26 cellular contexts compared by ENCODE assay signal in genomic region chr1:93668121-93668520, GRCh38. TPM values are rescaled to one million over a fixed set of nuclear protein-coding genes. Genes with fewer than 3 reads are reported as not detected.
DNase-seq lines count a peak whose midpoint lies in the region; ATAC-seq, FAIRE-seq and TF ChIP-seq lines count a peak whose summit lies in the region.
"Had no signal": no experiment of that assay in that cellular context is flagged by ENCODE, and none has a peak within 500 bp of the region (broad histone marks: within the 10 kb centered on the region; RNA-seq: fewer than 3 reads in every experiment).

No MANE protein-coding gene starts in this region.

- H3K27ac ChIP-seq in A549 (peak overlapping the region; percentile 94 to 95; a peak in 5 of 6 replicates), RWPE1 (peak overlapping the region; percentile 57), psoas muscle (no peak overlapping the region)
- H3K27ac ChIP-seq in CD4-positive, alpha-beta memory T cell (ENCODE audit: low read depth, low read length) = no peak overlapping the region
- H3K27ac ChIP-seq: uterus had no signal

- H3K4me2 ChIP-seq in A549 = peak overlapping the region; percentile 85; the same call in 2 of the 3 replicates
- H3K4me2 ChIP-seq: GM23338 had no signal

- ATAC-seq in A549 = no peak
- ATAC-seq in psoas muscle = no peak
- ATAC-seq: activated CD8-positive, alpha-beta T cell treated with anti-CD3 and anti-CD28 coated beads for 36 hours; esophagus mucosa; GM23338; left lung; mucosa of descending colon had no signal

- no peaks in the 10 kb centered on the region for H3K27me3 Mint-ChIP-seq in neural crest cell (ENCODE audit: low read depth)
- H3K27me3 Mint-ChIP-seq in CD4-positive, alpha-beta memory T cell = peaks cover 0 to 2% of the 10 kb centered on the region in 2 donors

- no peaks in the 10 kb centered on the region for H3K36me3 ChIP-seq in CD4-positive, alpha-beta memory T cell (ENCODE audit: insufficient read depth, low read length)
- peaks cover 0 to 5% of the 10 kb centered on the region in 2 donors for H3K36me3 ChIP-seq in psoas muscle (ENCODE audit: insufficient read depth in 1 of 2, low read depth in 1 of 2)
- H3K36me3 ChIP-seq: left lung, uterus had no signal

- no peak for TF ChIP-seq RAD21 in A549 (conservative IDR thresholded peaks at IDR 0.05 in 1 of 2, IDR thresholded peaks at IDR 0.05 in 1 of 2)

- H3K36me3 Mint-ChIP-seq in neural crest cell (ENCODE audit: low read depth) = peaks cover 21% of the 10 kb centered on the region
- no peaks in the 10 kb centered on the region for H3K36me3 Mint-ChIP-seq in CD4-positive, alpha-beta memory T cell
- H3K36me3 Mint-ChIP-seq: activated naive CD4-positive, alpha-beta T cell treated with anti-CD3 and anti-CD28 coated beads, Interleukin-2, amount 10 ng/mL, durations not matched to agents 7 days and 5 days had no signal

- no peak for TF ChIP-seq CTCF in A549 (IDR thresholded peaks at IDR 0.05)
- TF ChIP-seq CTCF in RWPE1 (conservative IDR thresholded peaks at IDR 0.05; ENCODE audit: low read depth) = no peak
- no peak for TF ChIP-seq CTCF in neural crest cell (conservative IDR thresholded peaks at IDR 0.05)
- TF ChIP-seq CTCF in psoas muscle (IDR thresholded peaks at IDR 0.05) = no peak

- peaks cover 76% of the 10 kb centered on the region for H3K4me1 Mint-ChIP-seq in neural crest cell
- H3K4me1 Mint-ChIP-seq in CD4-positive, alpha-beta memory T cell = peaks cover 0 to 1% (median 0%) of the 10 kb centered on the region in 4 donors
- H3K4me1 Mint-ChIP-seq: activated naive CD4-positive, alpha-beta T cell treated with anti-CD3 and anti-CD28 coated beads, Interleukin-2, amount 10 ng/mL, durations not matched to agents 7 days and 5 days; central memory CD8-positive, alpha-beta T cell had no signal

- CTCF ChIA-PET in A549 (lab: Yijun Ruan, JAX) = interaction anchor here (0.9 to 10.7 kb wide), 4 partner anchors 12 to 148 kb away, joined by 3 to 76 read pairs (median 20); partner anchors contain the start of gene BCAR3
- CTCF ChIA-PET in RWPE1 (lab: Yijun Ruan, JAX) = interaction anchor here (0.7 to 1.6 kb wide), 3 partner anchors 18 to 146 kb away, joined by 4 to 7 read pairs (median 4); no protein-coding TSS in a partner anchor
- CTCF ChIA-PET in CD4-positive, alpha-beta memory T cell (lab: Charles Lee; ENCODE audit: partially characterized antibody) = interaction anchor here (0.6 kb wide), 2 partner anchors 36 to 148 kb away, joined by 3 read pairs; no protein-coding TSS in a partner anchor

- H3K4me1 ChIP-seq in A549 (peaks cover 97% of the 10 kb centered on the region), psoas muscle (peaks cover 40% of the 10 kb centered on the region)
- H3K4me1 ChIP-seq in CD4-positive, alpha-beta memory T cell (ENCODE audit: insufficient read depth, low read length) = no peaks in the 10 kb centered on the region
- H3K4me1 ChIP-seq: uterus had no signal

- intact Hi-C loops in CD4-positive, alpha-beta memory T cell (cut with micrococcal nuclease) = no loop called here
- intact Hi-C loops in psoas muscle (cut with DNase I) = loop anchor here in 1 of 2 donors (5.0 kb wide), 1 partner anchor 36 kb away; no protein-coding TSS in a partner anchor

- peak overlapping the region; percentile 18 for H3K4me3 Mint-ChIP-seq in neural crest cell
- H3K4me3 Mint-ChIP-seq in CD4-positive, alpha-beta memory T cell = no peak overlapping the region
- H3K4me3 Mint-ChIP-seq: activated CD8-positive, alpha-beta T cell treated with anti-CD3 and anti-CD28 coated beads for 36 hours; activated naive CD4-positive, alpha-beta T cell treated with anti-CD3 and anti-CD28 coated beads, Interleukin-2, amount 10 ng/mL, durations not matched to agents 7 days and 5 days; central memory CD8-positive, alpha-beta T cell; GM23338 had no signal

- POLR2A ChIA-PET in A549 (lab: Yijun Ruan, JAX) (no interaction called here), RWPE1 (lab: Yijun Ruan, JAX; ENCODE audit: low non-redundant PET) (no interaction called here)
- POLR2A ChIA-PET in CD4-positive, alpha-beta memory T cell (lab: Charles Lee; ENCODE audit: partially characterized antibody) = no interaction called here

- peak overlapping the region; percentile 85 for H3K27ac Mint-ChIP-seq in neural crest cell (ENCODE audit: unreplicated experiment)
- no peak overlapping the region for H3K27ac Mint-ChIP-seq in CD4-positive, alpha-beta memory T cell
- H3K27ac Mint-ChIP-seq: activated CD8-positive, alpha-beta T cell treated with anti-CD3 and anti-CD28 coated beads for 36 hours; activated naive CD4-positive, alpha-beta T cell treated with anti-CD3 and anti-CD28 coated beads, Interleukin-2, amount 10 ng/mL, durations not matched to agents 7 days and 5 days; GM23338 had no signal

- H3K27me3 ChIP-seq in CD4-positive, alpha-beta memory T cell (ENCODE audit: insufficient read depth, low read length) = no peaks in the 10 kb centered on the region
- no peaks in the 10 kb centered on the region for H3K27me3 ChIP-seq in psoas muscle (ENCODE audit: insufficient read depth in 3 of 3, low read length in 2 of 3)
- H3K27me3 ChIP-seq: dorsolateral prefrontal cortex, left lung, uterus had no signal

- H3K4me3 ChIP-seq in A549 (no peak overlapping the region), psoas muscle (no peak overlapping the region)
- H3K4me3 ChIP-seq in CD4-positive, alpha-beta memory T cell (ENCODE audit: low read length in 2 of 2) = no peak overlapping the region
- H3K4me3 ChIP-seq: dorsolateral prefrontal cortex, GM23338, left lung, mucosa of descending colon, uterus had no signal

- H3K9me3 ChIP-seq in A549 (no peaks in the 10 kb centered on the region), psoas muscle (no peaks in the 10 kb centered on the region)
- H3K9me3 ChIP-seq in CD4-positive, alpha-beta memory T cell (ENCODE audit: control insufficient read depth in 1 of 2, low read length in 2 of 2) = no peaks in the 10 kb centered on the region
- H3K9me3 ChIP-seq: left lung, mucosa of descending colon, uterus had no signal

- no peak for FAIRE-seq in A549 (lab: Jason Lieb, UNC)

- TF ChIP-seq EP300 in A549 (IDR thresholded peaks at IDR 0.05) = no peak

- WGBS in A549 (ENCODE audit: missing lambda C conversion rate) = 94% methylated on average over 5 of the region's 5 CpGs
- WGBS in psoas muscle, 3 donors = 68 to 80% (median 74%) methylated on average over 5 of the region's 5 CpGs

- no peak for TF ChIP-seq POLR2A in A549 (IDR thresholded peaks at IDR 0.05; ENCODE audit: low read length)

- no peaks in the 10 kb centered on the region for H3K9me3 Mint-ChIP-seq in neural crest cell
- no peaks in the 10 kb centered on the region for H3K9me3 Mint-ChIP-seq in CD4-positive, alpha-beta memory T cell
- H3K9me3 Mint-ChIP-seq: activated CD8-positive, alpha-beta T cell treated with anti-CD3 and anti-CD28 coated beads for 36 hours; activated naive CD4-positive, alpha-beta T cell treated with anti-CD3 and anti-CD28 coated beads, Interleukin-2, amount 10 ng/mL, durations not matched to agents 7 days and 5 days; central memory CD8-positive, alpha-beta T cell; GM23338 had no signal

- DNase-seq in A549 (ENCODE audit: low read depth in 1 of 2, low spot score in 1 of 2) (no peak), RWPE1 (ENCODE audit: low spot score) (no peak), fibroblast of peridontal ligament (ENCODE audit: extremely low read depth) (peak; percentile 52), neural crest cell (ENCODE audit: low read depth, low spot score) (no peak), psoas muscle (no peak), AG08396 (ENCODE audit: low spot score) (no peak)
- DNase-seq in CD4-positive, alpha-beta memory T cell = no peak
- DNase-seq in activated naive CD4-positive, alpha-beta T cell (lab: John Stamatoyannopoulos, UW) = no peak
- DNase-seq: activated CD4-positive, CD25-positive, alpha-beta regulatory T cell; activated CD8-positive, alpha-beta T cell treated with anti-CD3 and anti-CD28 coated beads for 36 hours; activated naive CD4-positive, alpha-beta T cell treated with anti-CD3 and anti-CD28 coated beads, Interleukin-2, amount 10 ng/mL, durations not matched to agents 7 days and 5 days; activated T-cell treated with anti-CD3 and anti-CD28 coated beads, Interleukin-2, amount 50 U/mL, for 1 hour; aorta; DMS153; dorsolateral prefrontal cortex; GF-D8; head of caudate nucleus; KBM-7; left lung; mucosa of descending colon; NCI-H1930; NCI-H345; uterus had no signal

TF ChIP-seq in A549, 52 proteins besides CTCF, POLR2A, EP300 and RAD21 (continues in another document):
- TF ChIP-seq HES2 (IDR thresholded peaks at IDR 0.05) (no peak), NFE2L2 (conservative IDR thresholded peaks at IDR 0.05; ENCODE audit: low read length) (no peak)

RNA-seq across cellular contexts. Expression of gene BCAR3, which starts 13.5 kb away (rescaled TPM):
- polyA plus RNA-seq in A549 (2011; rRNA removed) (31.6 and 32.1 TPM in 2 replicates), A549 (2017; fragmentation: RNase III; extraction: RNeasy Plus Mini Kit Qiagen cat#74134 plus additional on column Dnase treatment) (29.8 to 35.8 TPM (median 33.4 TPM) in 3 replicates), psoas muscle (10 to 100 TPM; 15.8 to 64.1 (median 16.5) TPM)
- polyA plus RNA-seq in A549 (2012; cell fraction: cytosol; rRNA removed) = 28.6 and 37.0 TPM in 2 replicates
- polyA plus RNA-seq in A549 (2012; cell fraction: nucleus; rRNA removed) = 40.5 and 50.4 TPM in 2 replicates
- 27.5 and 30.0 TPM in 2 replicates for polyA minus RNA-seq in A549 (2011; rRNA and poly(A)+ RNA removed)
- total RNA-seq in neural crest cell (38.5 and 41.6 TPM in 2 replicates), psoas muscle (10 to 100 TPM; 16.2 to 34.3 (median 21.1) TPM)
- 1 to 10 TPM; 1.0 to 1.2 TPM for total RNA-seq in CD4-positive, alpha-beta memory T cell
- polyA plus RNA-seq in CD4-positive, alpha-beta memory T cell = under 1 TPM; 0.39 to 0.49 TPM

Comparison
In these comparisons a context has a peak if more than half of its experiments do, and no peak if none do; other contexts are left out.
1. H3K27ac ChIP-seq: peak in A549 (2 of 2) and RWPE1 (single experiment); none in CD4-positive, alpha-beta memory T cell (single experiment) and psoas muscle (single experiment).
2. RNA of gene BCAR3, which starts 13.5 kb away (total RNA-seq): 38.5 to 41.6 TPM in neural crest cell and 16.2 to 34.3 TPM in psoas muscle; 1.0 to 1.2 TPM in CD4-positive, alpha-beta memory T cell; every median in the first group is over 4 times any median in the second.